Comparison of ENCODE assay signal across 1 cellular context in genomic region chr16:70496513-70496912, GRCh38.
TF ChIP-seq lines count a peak whose summit lies in the region.

No MANE protein-coding gene starts in this region.

TF ChIP-seq in K562, 482 proteins besides CTCF, POLR2A, EP300 and RAD21:
- TF ChIP-seq ZNF3 (CRISPR knock-in tag; IDR thresholded peaks at IDR 0.05) (no peak), DACH1 (IDR thresholded peaks at IDR 0.05; ENCODE audit: partially characterized antibody) (no peak), ZNF584 (CRISPR knock-in tag; IDR thresholded peaks at IDR 0.05; ENCODE audit: low read depth) (no peak), RBM14 (IDR thresholded peaks at IDR 0.05; ENCODE audit: borderline replicate concordance, insufficient read depth, low read depth, low read length) (no peak), HMG20B (CRISPR knock-in tag; IDR thresholded peaks at IDR 0.05) (no peak), BRD4 (IDR thresholded peaks at IDR 0.05) (no peak), KLF1 (tag; IDR thresholded peaks at IDR 0.05) (no peak), IRF9 (tag; IDR thresholded peaks at IDR 0.05) (no peak), HIVEP1 (CRISPR knock-in tag; IDR thresholded peaks at IDR 0.05) (no peak), RNF2 (IDR thresholded peaks at IDR 0.05) (no peak), CCNT2 (IDR thresholded peaks at IDR 0.05; ENCODE audit: borderline replicate concordance, extremely low read depth, insufficient read length, low read depth, low read length) (no peak), ZNF511 (CRISPR knock-in tag; IDR thresholded peaks at IDR 0.05) (no peak), ZBTB1 (CRISPR knock-in tag; IDR thresholded peaks at IDR 0.05; ENCODE audit: borderline replicate concordance, low read depth) (no peak)
- TF ChIP-seq, protein P1, sequence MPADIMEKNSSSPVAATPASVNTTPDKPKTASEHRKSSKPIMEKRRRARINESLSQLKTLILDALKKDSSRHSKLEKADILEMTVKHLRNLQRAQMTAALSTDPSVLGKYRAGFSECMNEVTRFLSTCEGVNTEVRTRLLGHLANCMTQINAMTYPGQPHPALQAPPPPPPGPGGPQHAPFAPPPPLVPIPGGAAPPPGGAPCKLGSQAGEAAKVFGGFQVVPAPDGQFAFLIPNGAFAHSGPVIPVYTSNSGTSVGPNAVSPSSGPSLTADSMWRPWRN (IDR thresholded peaks at IDR 0.05; ENCODE audit: low read depth): no peak
- TF ChIP-seq, protein P2, sequence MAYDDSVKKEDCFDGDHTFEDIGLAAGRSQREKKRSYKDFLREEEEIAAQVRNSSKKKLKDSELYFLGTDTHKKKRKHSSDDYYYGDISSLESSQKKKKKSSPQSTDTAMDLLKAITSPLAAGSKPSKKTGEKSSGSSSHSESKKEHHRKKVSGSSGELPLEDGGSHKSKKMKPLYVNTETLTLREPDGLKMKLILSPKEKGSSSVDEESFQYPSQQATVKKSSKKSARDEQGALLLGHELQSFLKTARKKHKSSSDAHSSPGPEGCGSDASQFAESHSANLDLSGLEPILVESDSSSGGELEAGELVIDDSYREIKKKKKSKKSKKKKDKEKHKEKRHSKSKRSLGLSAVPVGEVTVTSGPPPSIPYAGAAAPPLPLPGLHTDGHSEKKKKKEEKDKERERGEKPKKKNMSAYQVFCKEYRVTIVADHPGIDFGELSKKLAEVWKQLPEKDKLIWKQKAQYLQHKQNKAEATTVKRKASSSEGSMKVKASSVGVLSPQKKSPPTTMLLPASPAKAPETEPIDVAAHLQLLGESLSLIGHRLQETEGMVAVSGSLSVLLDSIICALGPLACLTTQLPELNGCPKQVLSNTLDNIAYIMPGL (CRISPR knock-in tag; IDR thresholded peaks at IDR 0.05): no peak
TF ChIP-seq in K562: peak in this region for 0.
